In genomic region chr16:30091474-30092372, GRCh38 we compare ENCODE assay signal across 8 cellular contexts. TPM values are rescaled to one million over a fixed set of nuclear protein-coding genes. Genes with fewer than 3 reads are reported as not detected.
DNase-seq lines count a peak whose midpoint lies in the region; ATAC-seq, FAIRE-seq and TF ChIP-seq lines count a peak whose summit lies in the region.

TBX6 (minus strand) TSS chr16:30091924; CDS start chr16:30091193, 731 bp downstream.

- WGBS in hepatocyte (ENCODE audit: low lambda C conversion rate, missing lambda C conversion rate), result 2% methylated on average over 74 of the region's 76 CpGs

- no peak within 1 kb of the TSS for H3K27ac Mint-ChIP-seq in astrocyte (ENCODE audit: unreplicated experiment)

- H3K4me1 ChIP-seq in astrocyte (ENCODE audit: insufficient read depth, low read length) (peaks cover 26% of the 10 kb centered on the region), hepatocyte (ENCODE audit: insufficient read depth) (peaks cover 15% of the 10 kb centered on the region)

- H3K9me3 ChIP-seq in astrocyte (ENCODE audit: insufficient read depth, low read depth, low read length), result peaks cover 2% of the 10 kb centered on the region
- H3K9me3 ChIP-seq in hepatocyte (ENCODE audit: low read depth), result no peaks in the 10 kb centered on the region

- H3K4me3 Mint-ChIP-seq in astrocyte (ENCODE audit: unreplicated experiment), result peak within 1 kb of the TSS; percentile 81

- H3K27me3 ChIP-seq in astrocyte (ENCODE audit: insufficient read depth, low read length), result no peaks in the 10 kb centered on the region
- H3K27me3 ChIP-seq in hepatocyte, result no peaks in the 10 kb centered on the region

- H3K4me2 ChIP-seq in astrocyte (ENCODE audit: low read length) (peak within 1 kb of the TSS; percentile 93), hepatocyte (peak within 1 kb of the TSS; percentile 92)

- H2AFZ ChIP-seq in astrocyte (ENCODE audit: low read depth, low read length), result peak within 1 kb of the TSS; percentile 87
- peak within 1 kb of the TSS; percentile 76 for H2AFZ ChIP-seq in hepatocyte

- H3K27me3 Mint-ChIP-seq in astrocyte (ENCODE audit: low read depth, unreplicated experiment), result no peaks in the 10 kb centered on the region

- peak; percentile 66 for TF ChIP-seq POLR2A in GM18505 (IDR thresholded peaks at IDR 0.05; ENCODE audit: borderline replicate concordance, extremely low read depth, insufficient read depth, insufficient read length)

- DNase-seq in NCI-H187 (lab: John Stamatoyannopoulos, UW), result peak; percentile 23 to 69
- peak; percentile 86 for DNase-seq in T-helper 22 cell (ENCODE audit: low read depth)
- peak; percentile 65 for DNase-seq in astrocyte (ENCODE audit: low read depth)
- DNase-seq in hepatocyte (ENCODE audit: low spot score), result peak; percentile 97
- peak; percentile 48 for DNase-seq in retinal pigment epithelial cell (ENCODE audit: low read depth)
- DNase-seq in OCI-M2 (lab: John Stamatoyannopoulos, UW; ENCODE audit: unreplicated experiment), result no peak

- H4K20me1 ChIP-seq in astrocyte (ENCODE audit: insufficient read depth, low read length), result no peaks in the 10 kb centered on the region
- H4K20me1 ChIP-seq in hepatocyte (ENCODE audit: insufficient read depth, poor library complexity, severe bottlenecking), result no peaks in the 10 kb centered on the region

- peak within 1 kb of the TSS; percentile 72 for H3K9ac ChIP-seq in astrocyte (ENCODE audit: low read length)

- no peak for FAIRE-seq in astrocyte (lab: Jason Lieb, UNC)

- TF ChIP-seq CTCF in astrocyte (IDR thresholded peaks at IDR 0.05; ENCODE audit: insufficient read depth, low read depth, low read length), result peak; percentile 36
- peak; percentile 75 for TF ChIP-seq CTCF in hepatocyte (IDR thresholded peaks at IDR 0.05; ENCODE audit: poor library complexity)
- peak; percentile 67 for TF ChIP-seq CTCF in retinal pigment epithelial cell (conservative IDR thresholded peaks at IDR 0.05; ENCODE audit: low read depth, low read length)

- H3K79me2 ChIP-seq in astrocyte (ENCODE audit: insufficient read depth, low read length) (peaks cover 3% of the 10 kb centered on the region), hepatocyte (peaks cover 11% of the 10 kb centered on the region)

- H3K9me3 Mint-ChIP-seq in astrocyte (ENCODE audit: unreplicated experiment), result peaks cover 2% of the 10 kb centered on the region

- H3K9me2 ChIP-seq in hepatocyte (replicated peaks; ENCODE audit: insufficient read depth), result no peaks in the 10 kb centered on the region

- peaks cover 12% of the 10 kb centered on the region for H3K36me3 Mint-ChIP-seq in astrocyte (ENCODE audit: low read depth, unreplicated experiment)

- H3K4me3 ChIP-seq in astrocyte (ENCODE audit: insufficient read depth, low read depth, low read length) (peak within 1 kb of the TSS; percentile 58), hepatocyte (peak within 1 kb of the TSS; percentile 25), retinal pigment epithelial cell (ENCODE audit: low read length) (peak within 1 kb of the TSS; percentile 65)

- H3K27ac ChIP-seq in astrocyte (ENCODE audit: low read depth, low read length), result no peak within 1 kb of the TSS
- H3K27ac ChIP-seq in hepatocyte, result peak within 1 kb of the TSS; percentile 53

- H3K36me3 ChIP-seq in astrocyte (ENCODE audit: insufficient read depth, low read length) (no peaks in the 10 kb centered on the region), hepatocyte (replicated peaks; ENCODE audit: insufficient read depth, low read depth) (no peaks in the 10 kb centered on the region)

- H3K4me1 Mint-ChIP-seq in astrocyte (ENCODE audit: low read depth, unreplicated experiment), result peaks cover 14% of the 10 kb centered on the region

- ATAC-seq in GM18505 (IDR thresholded peaks at IDR 0.05; ENCODE audit: unreplicated experiment), result peak; percentile 64
- peak; percentile 61 for ATAC-seq in HG02970 (IDR thresholded peaks at IDR 0.05; ENCODE audit: low FRiP score, unreplicated experiment)

RNA-seq across cellular contexts. Expression of gene TBX6, which starts in this region (rescaled TPM):
- total RNA-seq in astrocyte (0.22 and 0.27 TPM in 2 replicates), hepatocyte (0.56 and 0.60 TPM in 2 replicates)
- polyA plus RNA-seq in hepatocyte, result 0.10 and 0.19 TPM in 2 replicates

Comparison
In these comparisons a context has a peak if more than half of its experiments do, and no peak if none do; other contexts are left out.
1. Peak in DNase-seq, H3K4me3 ChIP-seq, H3K9ac ChIP-seq and H3K4me2 ChIP-seq in astrocyte; RNA of the gene not detected or under 1 TPM.
2. Peak in DNase-seq, H3K4me3 ChIP-seq, H3K27ac ChIP-seq and H3K4me2 ChIP-seq in hepatocyte; RNA of the gene not detected or under 1 TPM.